8 cellular contexts compared by ENCODE assay signal in genomic region chr3:186570096-186570940, GRCh38. TPM values are rescaled to one million over a fixed set of nuclear protein-coding genes. Genes with fewer than 3 reads are reported as not detected.
DNase-seq lines count a peak whose midpoint lies in the region; ATAC-seq and TF ChIP-seq lines count a peak whose summit lies in the region.

DNAJB11 (plus strand) TSS chr3:186570720; CDS start chr3:186570898, 178 bp downstream.

- peak; percentile 84 for TF ChIP-seq POLR2A in GM15510 (IDR thresholded peaks at IDR 0.05; ENCODE audit: borderline replicate concordance, extremely low read depth, insufficient read length)

- TF ChIP-seq CTCF in upper lobe of right lung (IDR thresholded peaks at IDR 0.05), result no peak

- H3K4me3 Mint-ChIP-seq in T-helper 17 cell, result peak within 1 kb of the TSS; percentile 96

- DNase-seq in NCI-H1694 treated with DMSO at 0.1 percent for 48 hours (lab: John Stamatoyannopoulos, UW) (peak; percentile 99), T-helper 17 cell (peak; percentile 93 to 97 (median 93)), amygdala (lab: John Stamatoyannopoulos, UW) (peak; percentile 51 to 100 (median 99)), left cardiac atrium (peak; percentile 100), posterior vena cava (ENCODE audit: low spot score) (peak; percentile 100), upper lobe of right lung (peak; percentile 99)

- peak within 1 kb of the TSS; percentile 95 for H3K27ac Mint-ChIP-seq in T-helper 17 cell

- H3K36me3 ChIP-seq in upper lobe of right lung, result peaks cover 29% of the 10 kb centered on the region

- intact Hi-C loops in left cardiac atrium (cut with DNase I), result no loop called here
- intact Hi-C loops in posterior vena cava (cut with DNase I), result no loop called here
- intact Hi-C loops in upper lobe of right lung (cut with DNase I), result no loop called here

- H3K9me3 ChIP-seq in T-helper 17 cell (ENCODE audit: control insufficient read depth, low read length, poor library complexity, severe bottlenecking) (no peaks in the 10 kb centered on the region), upper lobe of right lung (no peaks in the 10 kb centered on the region)

- H3K4me3 ChIP-seq in upper lobe of right lung, result peak within 1 kb of the TSS; percentile 99

- ATAC-seq in HG02885 (IDR thresholded peaks at IDR 0.05; ENCODE audit: poor library complexity, unreplicated experiment), result peak; percentile 86
- ATAC-seq in T-helper 17 cell, result peak; percentile 85
- peak; percentile 92 to 97 for ATAC-seq in left cardiac atrium
- ATAC-seq in upper lobe of right lung, result peak; percentile 95

- H3K27ac ChIP-seq in upper lobe of right lung, result peak within 1 kb of the TSS; percentile 93

- H3K27me3 Mint-ChIP-seq in T-helper 17 cell, result no peaks in the 10 kb centered on the region

- peaks cover 37% of the 10 kb centered on the region for H3K4me1 Mint-ChIP-seq in T-helper 17 cell

- peaks cover 2% of the 10 kb centered on the region for H3K36me3 Mint-ChIP-seq in T-helper 17 cell (ENCODE audit: low read depth)

- H3K4me1 ChIP-seq in upper lobe of right lung, result peaks cover 27% of the 10 kb centered on the region

- no peaks in the 10 kb centered on the region for H3K27me3 ChIP-seq in upper lobe of right lung

RNA-seq across cellular contexts. Expression of gene DNAJB11, which starts in this region (rescaled TPM):
- total RNA-seq in T-helper 17 cell (100 to 1,000 TPM in 1 of 2 donors, 10 to 100 TPM in 1; 83.4 to 101 TPM), left cardiac atrium (10 to 100 TPM; 43.6 to 52.8 TPM), posterior vena cava (10 to 100 TPM; 37.0 to 39.5 TPM), upper lobe of right lung (43.8 TPM)

Comparison
In these comparisons a context has a peak if more than half of its experiments do, and no peak if none do; other contexts are left out.
1. Peak in every context shown above with its lines: DNase-seq, ATAC-seq, H3K4me3 ChIP-seq and H3K27ac ChIP-seq.